ENCODE assay signal across 1 cellular context in genomic region chr1:203054184-203054583, GRCh38.
TF ChIP-seq lines count a peak whose summit lies in the region.

No MANE protein-coding gene starts in this region.

TF ChIP-seq in GM23338, 12 proteins besides CTCF, POLR2A, EP300 and RAD21 (continued from another document):
- TF ChIP-seq, protein P1, sequence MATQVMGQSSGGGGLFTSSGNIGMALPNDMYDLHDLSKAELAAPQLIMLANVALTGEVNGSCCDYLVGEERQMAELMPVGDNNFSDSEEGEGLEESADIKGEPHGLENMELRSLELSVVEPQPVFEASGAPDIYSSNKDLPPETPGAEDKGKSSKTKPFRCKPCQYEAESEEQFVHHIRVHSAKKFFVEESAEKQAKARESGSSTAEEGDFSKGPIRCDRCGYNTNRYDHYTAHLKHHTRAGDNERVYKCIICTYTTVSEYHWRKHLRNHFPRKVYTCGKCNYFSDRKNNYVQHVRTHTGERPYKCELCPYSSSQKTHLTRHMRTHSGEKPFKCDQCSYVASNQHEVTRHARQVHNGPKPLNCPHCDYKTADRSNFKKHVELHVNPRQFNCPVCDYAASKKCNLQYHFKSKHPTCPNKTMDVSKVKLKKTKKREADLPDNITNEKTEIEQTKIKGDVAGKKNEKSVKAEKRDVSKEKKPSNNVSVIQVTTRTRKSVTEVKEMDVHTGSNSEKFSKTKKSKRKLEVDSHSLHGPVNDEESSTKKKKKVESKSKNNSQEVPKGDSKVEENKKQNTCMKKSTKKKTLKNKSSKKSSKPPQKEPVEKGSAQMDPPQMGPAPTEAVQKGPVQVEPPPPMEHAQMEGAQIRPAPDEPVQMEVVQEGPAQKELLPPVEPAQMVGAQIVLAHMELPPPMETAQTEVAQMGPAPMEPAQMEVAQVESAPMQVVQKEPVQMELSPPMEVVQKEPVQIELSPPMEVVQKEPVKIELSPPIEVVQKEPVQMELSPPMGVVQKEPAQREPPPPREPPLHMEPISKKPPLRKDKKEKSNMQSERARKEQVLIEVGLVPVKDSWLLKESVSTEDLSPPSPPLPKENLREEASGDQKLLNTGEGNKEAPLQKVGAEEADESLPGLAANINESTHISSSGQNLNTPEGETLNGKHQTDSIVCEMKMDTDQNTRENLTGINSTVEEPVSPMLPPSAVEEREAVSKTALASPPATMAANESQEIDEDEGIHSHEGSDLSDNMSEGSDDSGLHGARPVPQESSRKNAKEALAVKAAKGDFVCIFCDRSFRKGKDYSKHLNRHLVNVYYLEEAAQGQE (IDR thresholded peaks at IDR 0.05; ENCODE audit: unreplicated experiment): no peak
- no peak for TF ChIP-seq EZH2phosphoT487 (IDR thresholded peaks at IDR 0.05; ENCODE audit: unreplicated experiment)
- no peak for TF ChIP-seq ZNF114 (CRISPR knock-in tag; IDR thresholded peaks at IDR 0.05)
